ENCODE assay signal across 21 cellular contexts in the genomic region with DNA sequence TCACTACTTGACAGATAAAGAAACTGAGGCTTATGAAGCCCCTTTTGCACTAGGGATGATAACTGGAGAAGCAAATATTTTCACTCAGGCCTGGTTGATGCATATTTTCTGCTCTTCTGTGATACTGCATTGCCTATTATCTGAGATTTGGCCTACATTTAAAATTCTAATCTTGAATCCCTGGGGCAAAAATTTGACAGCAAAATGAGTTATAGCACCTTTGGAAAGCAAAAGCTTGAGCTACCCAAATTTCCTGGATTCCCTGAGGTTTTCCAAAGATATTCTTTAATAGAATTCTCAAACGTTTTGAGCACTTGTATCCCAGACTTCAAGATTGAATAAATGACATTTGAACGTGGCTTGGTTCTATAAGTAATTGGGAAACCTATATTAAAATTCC.
A peak's percentile ranks its signal among the peaks of the same experiment; 100 is the strongest.
DNase-seq lines count a peak whose midpoint lies in the region; TF ChIP-seq lines count a peak whose summit lies in the region.
"Had no signal": no experiment of that assay in that cellular context is flagged by ENCODE, and none has a peak within 500 bp of the region (broad histone marks: within the 10 kb centered on the region; RNA-seq: fewer than 3 reads in every experiment).

No MANE protein-coding gene starts in this region.

- H3K27ac Mint-ChIP-seq in osteocyte (ENCODE audit: unreplicated experiment) = peak overlapping the region; percentile 31
- H3K27ac Mint-ChIP-seq: CD4-positive, alpha-beta T cell; CD8-positive, alpha-beta T cell had no signal

- H3K9me3 ChIP-seq in SK-N-MC (ENCODE audit: low read depth, low read length) (no peaks in the 10 kb centered on the region; the same call in 1 of the 2 replicates), OCI-LY7 (ENCODE audit: low read length) (no peaks in the 10 kb centered on the region)
- H3K9me3 ChIP-seq: A549, BE2C had no signal

- H3K27me3 Mint-ChIP-seq in osteocyte (ENCODE audit: unreplicated experiment) = no peaks in the 10 kb centered on the region
- H3K27me3 Mint-ChIP-seq: CD4-positive, alpha-beta T cell had no signal

- no peaks in the 10 kb centered on the region for H3K79me2 ChIP-seq in OCI-LY7 (ENCODE audit: insufficient read depth, low read depth, low read length)

- H4K20me1 ChIP-seq in OCI-LY7 (ENCODE audit: insufficient read depth, low read length) = no peaks in the 10 kb centered on the region
- H4K20me1 ChIP-seq: BLaER1 had no signal

- H3K36me3 ChIP-seq in SK-N-MC (ENCODE audit: insufficient read depth, low read length) = no peaks in the 10 kb centered on the region
- no peaks in the 10 kb centered on the region for H3K36me3 ChIP-seq in OCI-LY7 (ENCODE audit: insufficient read depth, low read length)
- H3K36me3 ChIP-seq: BE2C, BLaER1 had no signal

- H3K9me2 ChIP-seq in OCI-LY7 (ENCODE audit: insufficient read depth, low read length) = no peaks in the 10 kb centered on the region

- CTCF ChIA-PET in OCI-LY7 (lab: Charles Lee; ENCODE audit: unreplicated experiment) = no interaction called here

- no peak overlapping the region for H3K4me2 ChIP-seq in OCI-LY7 (ENCODE audit: low read length)
- H3K4me2 ChIP-seq: A549, BLaER1 had no signal

- no TSS peak for BruUV-seq in OCI-LY7 (replicated peaks; lab: Mats Ljungman, UMichigan)

- no peak overlapping the region for H2AFZ ChIP-seq in OCI-LY7 (ENCODE audit: low read length)

- no peak overlapping the region for H3K9ac ChIP-seq in SK-N-MC (ENCODE audit: insufficient read length)
- H3K9ac ChIP-seq: BLaER1 had no signal

- H3K27ac ChIP-seq in C4-2B = peak overlapping the region; percentile 38; the same call in 1 of the 2 replicates
- H3K27ac ChIP-seq in SK-N-MC = peak overlapping the region; percentile 16; the same call in 1 of the 2 replicates
- H3K27ac ChIP-seq in OCI-LY7 (ENCODE audit: low read depth, low read length, poor library complexity, severe bottlenecking) = no peak overlapping the region
- H3K27ac ChIP-seq: A549, BLaER1 had no signal

- H3K4me3 ChIP-seq in SK-N-MC (no peak overlapping the region), OCI-LY7 (ENCODE audit: low read depth, low read length, poor library complexity, severe bottlenecking) (no peak overlapping the region)
- H3K4me3 ChIP-seq: A549, BLaER1, GM12878 had no signal

- peaks cover 7% of the 10 kb centered on the region for H3K36me3 Mint-ChIP-seq in osteocyte (ENCODE audit: unreplicated experiment)
- H3K36me3 Mint-ChIP-seq: CD8-positive, alpha-beta T cell had no signal

- DNase-seq in M059J (ENCODE audit: low read depth) (peak; percentile 43), SK-N-MC (ENCODE audit: low read depth, low spot score) (peak; percentile 77), osteocyte (ENCODE audit: extremely low spot score, unreplicated experiment) (no peak), Ammon's horn (ENCODE audit: low spot score) (no peak), COR-L47 (lab: John Stamatoyannopoulos, UW) (no peak), OCI-LY7 (ENCODE audit: low spot score) (no peak)
- DNase-seq: AML-193; BE2C; C1 segment of cervical spinal cord; CD4-positive, alpha-beta T cell; CD8-positive, alpha-beta T cell; DMS 273 treated with DMSO at 0.1 percent for 48 hours; DMS153; DMS53; DMS79; DND-41; GDM1 had no signal

- H3K4me3 Mint-ChIP-seq in osteocyte (ENCODE audit: unreplicated experiment) = no peak overlapping the region
- H3K4me3 Mint-ChIP-seq: CD4-positive, alpha-beta T cell; CD8-positive, alpha-beta T cell had no signal

- TF ChIP-seq CTCF in C4-2B (conservative IDR thresholded peaks at IDR 0.05) = no peak
- no peak for TF ChIP-seq CTCF in osteocyte (IDR thresholded peaks at IDR 0.05)
- no peak for TF ChIP-seq CTCF in OCI-LY7 (conservative IDR thresholded peaks at IDR 0.05; ENCODE audit: low read length)

- H3K4me1 Mint-ChIP-seq in osteocyte (ENCODE audit: unreplicated experiment) = peaks cover 33% of the 10 kb centered on the region

- peaks cover 28% of the 10 kb centered on the region for H3K9me3 Mint-ChIP-seq in osteocyte (ENCODE audit: unreplicated experiment)

- POLR2A ChIA-PET in OCI-LY7 (lab: Charles Lee) = no interaction called here

- H3K4me1 ChIP-seq in OCI-LY7 (ENCODE audit: insufficient read depth, low read length, poor library complexity, severe bottlenecking) = no peaks in the 10 kb centered on the region
- H3K4me1 ChIP-seq: BE2C, BLaER1 had no signal

- intact Hi-C loops in OCI-LY7 (cut with micrococcal nuclease; ENCODE audit: unreplicated experiment) = no loop called here

Comparison
In these comparisons a context has a peak if more than half of its experiments do, and no peak if none do; other contexts are left out.
1. DNase-seq: peak in M059J (single experiment) and SK-N-MC (single experiment); none in osteocyte (single experiment), Ammon's horn (single experiment), COR-L47 (single experiment) and OCI-LY7 (single experiment).